ENCODE assay signal across 1 cellular context in the genomic region with DNA sequence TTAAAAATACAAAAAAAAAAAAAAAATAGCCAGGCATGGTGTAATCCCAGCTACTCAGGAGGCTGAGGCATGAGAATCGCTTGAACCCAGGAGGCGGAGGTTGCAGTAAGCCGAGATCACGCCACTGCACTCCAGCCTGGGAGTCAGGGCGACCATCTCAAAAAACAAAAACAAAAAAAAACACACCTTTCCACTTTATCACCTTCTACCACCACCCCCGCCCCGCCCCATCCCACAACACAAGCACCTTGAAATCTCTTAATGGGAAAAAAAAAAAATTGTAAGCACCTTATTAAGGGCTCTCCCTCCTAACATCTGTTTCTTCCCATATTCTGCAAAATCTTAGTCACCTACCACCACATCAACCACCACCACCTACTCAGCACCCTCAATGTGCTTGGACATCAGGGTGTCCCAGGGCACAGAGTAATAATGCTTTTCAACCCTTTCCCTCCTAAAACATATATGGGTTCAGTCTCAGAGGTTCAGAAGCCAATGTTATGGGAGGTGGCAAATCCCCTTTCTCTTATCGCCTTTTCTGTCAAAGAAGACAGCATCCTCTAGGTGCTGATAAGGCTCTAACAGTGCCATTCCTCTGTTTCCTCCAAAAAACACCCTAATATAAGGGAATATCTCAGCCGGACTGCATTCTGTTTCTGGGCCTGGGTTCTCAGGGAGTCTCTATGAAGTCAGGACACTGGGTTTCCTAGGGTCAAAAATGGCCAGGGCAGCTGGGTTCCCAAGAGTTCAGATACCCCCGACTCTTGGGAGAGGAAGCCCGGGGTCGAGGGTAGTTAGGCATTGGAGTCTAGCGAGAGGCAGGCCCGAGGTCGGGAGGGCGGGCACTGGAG.
TF ChIP-seq lines count a peak whose summit lies in the region.

No MANE protein-coding gene starts in this region.

TF ChIP-seq in HEK293, 187 proteins besides CTCF, POLR2A, EP300 and RAD21:
- TF ChIP-seq ZNF549 (tag by site-specific recombination; IDR thresholded peaks at IDR 0.05) = no peak
- TF ChIP-seq ZIC2 (tag by site-specific recombination; IDR thresholded peaks at IDR 0.05) = no peak
- TF ChIP-seq, protein P1, sequence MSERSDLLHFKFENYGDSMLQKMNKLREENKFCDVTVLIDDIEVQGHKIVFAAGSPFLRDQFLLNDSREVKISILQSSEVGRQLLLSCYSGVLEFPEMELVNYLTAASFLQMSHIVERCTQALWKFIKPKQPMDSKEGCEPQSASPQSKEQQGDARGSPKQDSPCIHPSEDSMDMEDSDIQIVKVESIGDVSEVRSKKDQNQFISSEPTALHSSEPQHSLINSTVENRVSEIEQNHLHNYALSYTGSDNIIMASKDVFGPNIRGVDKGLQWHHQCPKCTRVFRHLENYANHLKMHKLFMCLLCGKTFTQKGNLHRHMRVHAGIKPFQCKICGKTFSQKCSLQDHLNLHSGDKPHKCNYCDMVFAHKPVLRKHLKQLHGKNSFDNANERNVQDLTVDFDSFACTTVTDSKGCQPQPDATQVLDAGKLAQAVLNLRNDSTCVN (tag by site-specific recombination; optimal IDR thresholded peaks at IDR 0.05) = no peak
- TF ChIP-seq ZNF707 (tag by site-specific recombination; IDR thresholded peaks at IDR 0.05) = no peak
- no peak for TF ChIP-seq FEZF1 (tag by site-specific recombination; IDR thresholded peaks at IDR 0.05)
- TF ChIP-seq ZNF747 (tag by site-specific recombination; IDR thresholded peaks at IDR 0.05) = no peak
- no peak for TF ChIP-seq HOXC10 (CRISPR knock-in tag; IDR thresholded peaks at IDR 0.05)
- TF ChIP-seq ZNF837 (tag by site-specific recombination; IDR thresholded peaks at IDR 0.05) = no peak
- TF ChIP-seq, protein P2, sequence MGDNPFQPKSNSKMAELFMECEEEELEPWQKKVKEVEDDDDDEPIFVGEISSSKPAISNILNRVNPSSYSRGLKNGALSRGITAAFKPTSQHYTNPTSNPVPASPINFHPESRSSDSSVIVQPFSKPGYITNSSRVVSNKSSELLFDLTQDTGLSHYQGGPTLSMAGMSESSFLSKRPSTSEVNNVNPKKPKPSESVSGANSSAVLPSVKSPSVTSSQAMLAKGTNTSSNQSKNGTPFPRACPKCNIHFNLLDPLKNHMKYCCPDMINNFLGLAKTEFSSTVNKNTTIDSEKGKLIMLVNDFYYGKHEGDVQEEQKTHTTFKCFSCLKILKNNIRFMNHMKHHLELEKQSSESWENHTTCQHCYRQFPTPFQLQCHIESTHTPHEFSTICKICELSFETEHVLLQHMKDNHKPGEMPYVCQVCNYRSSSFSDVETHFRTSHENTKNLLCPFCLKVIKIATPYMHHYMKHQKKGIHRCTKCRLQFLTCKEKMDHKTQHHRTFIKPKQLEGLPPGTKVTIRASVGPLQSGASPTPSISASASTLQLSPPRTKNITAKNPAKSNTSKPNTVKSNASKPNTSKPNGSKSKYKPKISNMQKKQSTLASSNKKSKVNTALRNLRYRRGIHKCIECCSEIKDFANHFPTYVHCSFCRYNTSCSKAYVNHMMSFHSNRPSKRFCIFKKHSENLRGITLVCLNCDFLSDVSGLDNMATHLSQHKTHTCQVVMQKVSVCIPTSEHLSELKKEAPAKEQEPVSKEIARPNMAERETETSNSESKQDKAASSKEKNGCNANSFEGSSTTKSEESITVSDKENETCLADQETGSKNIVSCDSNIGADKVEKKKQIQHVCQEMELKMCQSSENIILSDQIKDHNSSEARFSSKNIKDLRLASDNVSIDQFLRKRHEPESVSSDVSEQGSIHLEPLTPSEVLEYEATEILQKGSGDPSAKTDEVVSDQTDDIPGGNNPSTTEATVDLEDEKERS (tag by site-specific recombination; IDR thresholded peaks at IDR 0.05) = no peak
- TF ChIP-seq ZNF626 (tag by site-specific recombination; IDR thresholded peaks at IDR 0.05) = no peak
- no peak for TF ChIP-seq ZNF660 (tag by site-specific recombination; IDR thresholded peaks at IDR 0.05)
- no peak for TF ChIP-seq ZNF19 (tag by site-specific recombination; IDR thresholded peaks at IDR 0.05; ENCODE audit: low read depth)
- no peak for TF ChIP-seq ZEB2 (tag by site-specific recombination; IDR thresholded peaks at IDR 0.05)
- TF ChIP-seq ZNF24 (tag by site-specific recombination; IDR thresholded peaks at IDR 0.05) = no peak
- no peak for TF ChIP-seq ZNF555 (tag by site-specific recombination; conservative IDR thresholded peaks at IDR 0.05)
- no peak for TF ChIP-seq ZNF560 (tag by site-specific recombination; IDR thresholded peaks at IDR 0.05; ENCODE audit: borderline replicate concordance)
